10 cellular contexts compared by ENCODE assay signal in the genomic region with DNA sequence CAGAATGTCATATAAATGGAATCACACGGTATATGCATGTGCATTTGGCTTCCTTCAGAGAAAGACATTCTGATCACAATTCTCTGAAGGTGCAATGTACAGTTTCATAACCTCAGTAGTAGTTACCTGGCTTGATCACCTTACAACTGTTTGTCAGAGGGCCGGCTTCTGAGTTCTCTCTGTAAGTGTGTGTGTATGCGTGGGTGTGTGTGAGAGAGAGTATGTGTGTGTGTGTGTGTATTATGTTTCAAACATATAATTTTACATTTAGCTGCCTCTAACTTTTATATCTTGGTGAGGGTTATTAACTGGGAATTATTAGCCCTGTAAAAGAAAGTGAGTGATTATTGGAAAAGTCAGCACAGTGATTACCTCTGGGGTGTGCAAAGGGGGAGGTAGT. TPM values are rescaled to one million over a fixed set of nuclear protein-coding genes. Genes with fewer than 3 reads are reported as not detected.
"Had no signal": no experiment of that assay in that cellular context is flagged by ENCODE, and none has a peak within 500 bp of the region (broad histone marks: within the 10 kb centered on the region; RNA-seq: fewer than 3 reads in every experiment).

No MANE protein-coding gene starts in this region.

- H3K9me3 ChIP-seq: HAP-1 had no signal

- H3K27ac ChIP-seq: GM23248 had no signal

- H3K4me1 ChIP-seq: HAP-1 had no signal

- FAIRE-seq: HTR-8/SVneo had no signal

- DNase-seq: GOT3, H7, KG1 had no signal

- H3K4me3 ChIP-seq: GM23248, HAP-1 had no signal

- H3K36me3 ChIP-seq: HAP-1 had no signal

- ATAC-seq: HCT116 had no signal

RNA-seq across cellular contexts. Expression of a gene that starts 41.0 kb away (rescaled TPM):
- total RNA-seq: GM23248, H4, H7 had no signal
- polyA plus RNA-seq: GM23248 had no signal

RNA-seq across cellular contexts. Expression of a gene that starts 58.7 kb away (rescaled TPM):
- total RNA-seq: GM23248, H4, H7, HT-29 had no signal
- polyA plus RNA-seq: GM23248, IgD-negative memory B cell had no signal
